In genomic region chr22:22737590-22737989, GRCh38 we compare ENCODE assay signal across 14 cellular contexts.
DNase-seq lines count a peak whose midpoint lies in the region; ATAC-seq and TF ChIP-seq lines count a peak whose summit lies in the region.
"Had no signal": no experiment of that assay in that cellular context is flagged by ENCODE, and none has a peak within 500 bp of the region (broad histone marks: within the 10 kb centered on the region; RNA-seq: fewer than 3 reads in every experiment).

No MANE protein-coding gene starts in this region.

- no peaks in the 10 kb centered on the region for H3K36me3 Mint-ChIP-seq in activated CD8-positive, alpha-beta memory T cell treated with anti-CD3 and anti-CD28 coated beads, Interleukin-2, amount 10 ng/mL, durations not matched to agents 7 days and 5 days
- H3K36me3 Mint-ChIP-seq in immature natural killer cell = peaks cover 0 to 10% (median 0%) of the 10 kb centered on the region in 3 donors
- peaks cover 6% of the 10 kb centered on the region for H3K36me3 Mint-ChIP-seq in stimulated activated effector memory CD8-positive, alpha-beta T cell treated with anti-CD3 and anti-CD28 coated beads, Interleukin-12 subunit alpha, Interleukin-12 subunit beta, amount 100 ng/mL, for 72 hours

- H3K4me1 ChIP-seq in breast epithelium = no peaks in the 10 kb centered on the region
- H3K4me1 ChIP-seq: HAP-1 had no signal

- H3K4me1 Mint-ChIP-seq in activated CD8-positive, alpha-beta memory T cell treated with anti-CD3 and anti-CD28 coated beads, Interleukin-2, amount 10 ng/mL, durations not matched to agents 7 days and 5 days = peaks cover 25% of the 10 kb centered on the region
- H3K4me1 Mint-ChIP-seq in immature natural killer cell = peaks cover 64 to 82% of the 10 kb centered on the region in 2 donors
- peaks cover 51% of the 10 kb centered on the region for H3K4me1 Mint-ChIP-seq in stimulated activated effector memory CD8-positive, alpha-beta T cell treated with anti-CD3 and anti-CD28 coated beads, Interleukin-12 subunit alpha, Interleukin-12 subunit beta, amount 100 ng/mL, for 72 hours

- H3K9me3 ChIP-seq in breast epithelium = no peaks in the 10 kb centered on the region
- H3K9me3 ChIP-seq: BLaER1 treated with 17β-estradiol and CSF1 and Interleukin-3, amounts not matched to agents 10 nM and 100 nM; HAP-1 had no signal

- intact Hi-C loops in breast epithelium (cut with DNase I; ENCODE audit: low total_unique reads) = no loop called here

- no peak for DNase-seq in activated CD8-positive, alpha-beta memory T cell treated with anti-CD3 and anti-CD28 coated beads, Interleukin-2, amount 10 ng/mL, durations not matched to agents 7 days and 5 days
- DNase-seq in activated CD8-positive, alpha-beta memory T cell treated with anti-CD3 and anti-CD28 coated beads, Interleukin-2, amount 50 U/mL, for 4 hours = no peak
- DNase-seq in RPMI8226 (peak; percentile 36), immature natural killer cell (peak; percentile 47 to 67 (median 57)), breast epithelium (ENCODE audit: low spot score in 2 of 2) (no peak), T-helper 9 cell (no peak)
- DNase-seq in stimulated activated effector memory CD8-positive, alpha-beta T cell treated with anti-CD3 and anti-CD28 coated beads, Interleukin-12 subunit alpha, Interleukin-12 subunit beta, amount 100 ng/mL, for 72 hours (ENCODE audit: low spot score in 2 of 2) = peak in 1 of 2 donors; percentile 50
- DNase-seq: DMS153, DMS79 treated with DMSO at 0.1 percent for 48 hours, GF-D8, GM23248 had no signal

- H3K4me3 Mint-ChIP-seq in activated CD8-positive, alpha-beta memory T cell treated with anti-CD3 and anti-CD28 coated beads, Interleukin-2, amount 10 ng/mL, durations not matched to agents 7 days and 5 days = no peak overlapping the region
- peak overlapping the region; percentile 40 to 65 (median 50) for H3K4me3 Mint-ChIP-seq in immature natural killer cell
- H3K4me3 Mint-ChIP-seq in stimulated activated effector memory CD8-positive, alpha-beta T cell treated with anti-CD3 and anti-CD28 coated beads, Interleukin-12 subunit alpha, Interleukin-12 subunit beta, amount 100 ng/mL, for 72 hours = no peak overlapping the region
- H3K4me3 Mint-ChIP-seq: B cell had no signal

- peak; percentile 39 for ATAC-seq in activated CD8-positive, alpha-beta memory T cell treated with anti-CD3 and anti-CD28 coated beads, Interleukin-2, amount 10 ng/mL, durations not matched to agents 7 days and 5 days
- peak; percentile 97 for ATAC-seq in stimulated activated effector memory CD8-positive, alpha-beta T cell treated with anti-CD3 and anti-CD28 coated beads, Interleukin-12 subunit alpha, Interleukin-12 subunit beta, amount 100 ng/mL, for 72 hours

- TF ChIP-seq CTCF in breast epithelium (IDR thresholded peaks at IDR 0.05) = no peak

- no peak overlapping the region for H3K27ac Mint-ChIP-seq in activated CD8-positive, alpha-beta memory T cell treated with anti-CD3 and anti-CD28 coated beads, Interleukin-2, amount 10 ng/mL, durations not matched to agents 7 days and 5 days
- H3K27ac Mint-ChIP-seq in immature natural killer cell = peak overlapping the region; percentile 13 to 78 (median 64)
- no peak overlapping the region for H3K27ac Mint-ChIP-seq in stimulated activated effector memory CD8-positive, alpha-beta T cell treated with anti-CD3 and anti-CD28 coated beads, Interleukin-12 subunit alpha, Interleukin-12 subunit beta, amount 100 ng/mL, for 72 hours
- H3K27ac Mint-ChIP-seq: B cell had no signal

- H3K27me3 Mint-ChIP-seq in activated CD8-positive, alpha-beta memory T cell treated with anti-CD3 and anti-CD28 coated beads, Interleukin-2, amount 10 ng/mL, durations not matched to agents 7 days and 5 days = peaks cover 36% of the 10 kb centered on the region
- peaks cover 0 to 5% (median 4%) of the 10 kb centered on the region in 3 donors for H3K27me3 Mint-ChIP-seq in immature natural killer cell (ENCODE audit: low read depth in 3 of 3)

- TF ChIP-seq POLR2A in breast epithelium (IDR thresholded peaks at IDR 0.05) = no peak

- H3K36me3 ChIP-seq in breast epithelium = no peaks in the 10 kb centered on the region
- H3K36me3 ChIP-seq: BLaER1 treated with 17β-estradiol and CSF1 and Interleukin-3, amounts not matched to agents 10 nM and 100 nM; HAP-1 had no signal

- no peak overlapping the region for H3K4me3 ChIP-seq in breast epithelium
- H3K4me3 ChIP-seq: BLaER1 treated with 17β-estradiol and CSF1 and Interleukin-3, amounts not matched to agents 10 nM and 100 nM; GM23248; HAP-1 had no signal

- H3K27me3 ChIP-seq in breast epithelium = peaks cover 0 to 5% of the 10 kb centered on the region in 2 donors
- H3K27me3 ChIP-seq: BLaER1 treated with 17β-estradiol and CSF1 and Interleukin-3, amounts not matched to agents 10 nM and 100 nM had no signal

- CTCF ChIA-PET in activated CD8-positive, alpha-beta memory T cell treated with anti-CD3 and anti-CD28 coated beads, Interleukin-2, amount 10 ng/mL, durations not matched to agents 7 days and 5 days (lab: Charles Lee) = interaction anchor here (0.6 to 2.0 kb wide), 5 partner anchors 8 to 131 kb away, joined by 3 to 11 read pairs (median 4); no protein-coding TSS in a partner anchor

- no peaks in the 10 kb centered on the region for H3K9me3 Mint-ChIP-seq in activated CD8-positive, alpha-beta memory T cell treated with anti-CD3 and anti-CD28 coated beads, Interleukin-2, amount 10 ng/mL, durations not matched to agents 7 days and 5 days (ENCODE audit: low read depth)
- H3K9me3 Mint-ChIP-seq in immature natural killer cell = no peaks in the 10 kb centered on the region
- no peaks in the 10 kb centered on the region for H3K9me3 Mint-ChIP-seq in stimulated activated effector memory CD8-positive, alpha-beta T cell treated with anti-CD3 and anti-CD28 coated beads, Interleukin-12 subunit alpha, Interleukin-12 subunit beta, amount 100 ng/mL, for 72 hours

- H3K27ac ChIP-seq in breast epithelium = no peak overlapping the region
- H3K27ac ChIP-seq: BLaER1 treated with 17β-estradiol and CSF1 and Interleukin-3, amounts not matched to agents 10 nM and 100 nM; GM23248 had no signal

Comparison
In these comparisons a context has a peak if more than half of its experiments do, and no peak if none do; other contexts are left out.
1. DNase-seq: peak in RPMI8226 (single experiment) and immature natural killer cell (3 of 3); none in activated CD8-positive, alpha-beta memory T cell treated with anti-CD3 and anti-CD28 coated beads, Interleukin-2, amount 10 ng/mL, durations not matched to agents 7 days and 5 days (single experiment), activated CD8-positive, alpha-beta memory T cell treated with anti-CD3 and anti-CD28 coated beads, Interleukin-2, amount 50 U/mL, for 4 hours (single experiment), breast epithelium (0 of 2) and T-helper 9 cell (single experiment).
2. H3K27ac Mint-ChIP-seq: peak in immature natural killer cell (6 of 6); none in activated CD8-positive, alpha-beta memory T cell treated with anti-CD3 and anti-CD28 coated beads, Interleukin-2, amount 10 ng/mL, durations not matched to agents 7 days and 5 days (single experiment) and stimulated activated effector memory CD8-positive, alpha-beta T cell treated with anti-CD3 and anti-CD28 coated beads, Interleukin-12 subunit alpha, Interleukin-12 subunit beta, amount 100 ng/mL, for 72 hours (single experiment).
3. H3K4me3 Mint-ChIP-seq: peak in immature natural killer cell (5 of 5); none in activated CD8-positive, alpha-beta memory T cell treated with anti-CD3 and anti-CD28 coated beads, Interleukin-2, amount 10 ng/mL, durations not matched to agents 7 days and 5 days (single experiment) and stimulated activated effector memory CD8-positive, alpha-beta T cell treated with anti-CD3 and anti-CD28 coated beads, Interleukin-12 subunit alpha, Interleukin-12 subunit beta, amount 100 ng/mL, for 72 hours (single experiment).